In genomic region chr7:6826151-6826550, GRCh38 we compare ENCODE assay signal across 8 cellular contexts.
DNase-seq lines count a peak whose midpoint lies in the region; ATAC-seq and TF ChIP-seq lines count a peak whose summit lies in the region.

TSS of gene CCZ1B (minus strand) at chr7:6826275. CDS start at chr7:6826197, 78 bp downstream.

- ATAC-seq in HG03354 (IDR thresholded peaks at IDR 0.05; ENCODE audit: poor library complexity, severe bottlenecking, unreplicated experiment), result peak; percentile 99

- peak; percentile 48 for TF ChIP-seq POLR2A in GM19099 (IDR thresholded peaks at IDR 0.05; ENCODE audit: extremely low read depth, insufficient read length, low read depth)

- DNase-seq in Ammon's horn (ENCODE audit: low spot score), result peak; percentile 82
- peak; percentile 64 for DNase-seq in NCI-H510A (lab: John Stamatoyannopoulos, UW)
- DNase-seq in activated CD4-positive, alpha-beta T cell treated with anti-CD3 and anti-CD28 coated beads for 24 hours (ENCODE audit: low read depth in 2 of 2), result peak; percentile 70 to 76
- peak; percentile 81 for DNase-seq in cerebellar cortex (ENCODE audit: low spot score)
- peak; percentile 83 for DNase-seq in left kidney (ENCODE audit: low read depth, low spot score)
- peak; percentile 55 to 61 for DNase-seq in stimulated activated CD4-positive, alpha-beta T cell treated with anti-CD3 and anti-CD28 coated beads, Interleukin-1b, Interleukin-23, amount 100 ng/mL, for 1 hour (ENCODE audit: low read depth in 2 of 2)

Comparison
In these comparisons a context has a peak if more than half of its experiments do, and no peak if none do; other contexts are left out.
1. Peak in every context shown above with its lines: DNase-seq and ATAC-seq.